In the genomic region with DNA sequence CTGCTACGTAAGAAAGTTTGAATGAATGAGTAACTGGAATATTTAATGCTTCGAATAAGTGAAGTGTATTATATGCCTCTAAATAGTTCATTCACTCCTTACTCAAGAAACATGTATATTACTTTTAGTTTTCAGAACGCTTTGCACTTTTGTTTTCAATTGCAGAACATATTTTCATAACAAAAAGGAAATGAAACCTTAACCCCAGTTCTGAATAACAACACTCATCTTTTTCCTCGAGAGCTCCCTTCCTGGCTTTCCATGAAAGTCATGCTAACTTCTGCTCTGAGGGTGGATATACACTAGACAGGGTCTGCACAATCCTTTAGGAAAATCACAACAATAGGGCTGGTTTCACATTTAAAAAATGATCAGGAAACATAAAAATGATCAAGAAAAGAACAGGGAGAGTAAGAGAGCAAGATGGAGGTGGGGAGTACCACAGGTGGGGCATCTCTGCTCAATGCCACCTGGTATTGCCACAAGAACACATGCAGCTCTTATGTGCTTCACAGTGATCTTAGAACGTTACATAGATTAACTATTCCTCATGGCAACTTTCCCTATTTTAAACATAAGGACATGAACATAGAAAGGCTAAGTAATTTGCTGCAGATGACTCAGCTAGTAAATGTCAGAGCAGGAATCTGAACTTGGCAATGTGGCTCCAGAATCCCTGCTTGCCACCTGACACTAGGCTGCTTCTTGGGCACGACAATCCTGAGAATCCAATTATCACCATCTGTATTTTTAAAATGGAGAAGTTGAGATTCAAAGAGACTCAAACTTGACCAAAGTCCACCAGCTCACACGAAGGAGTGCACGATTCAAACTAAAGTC, we compare ENCODE assay signal across 10 cellular contexts.
A peak's percentile ranks its signal among the peaks of the same experiment; 100 is the strongest.
DNase-seq lines count a peak whose midpoint lies in the region; ATAC-seq lines count a peak whose summit lies in the region.
"Had no signal": no experiment of that assay in that cellular context is flagged by ENCODE, and none has a peak within 500 bp of the region (broad histone marks: within the 10 kb centered on the region; RNA-seq: fewer than 3 reads in every experiment).

No MANE protein-coding gene starts in this region.

- H3K9me3 Mint-ChIP-seq in activated T-cell treated with anti-CD3 and anti-CD28 coated beads, Interleukin-2, amount 50 U/mL, for 24 hours = peaks cover 76% of the 10 kb centered on the region
- peaks cover 66% of the 10 kb centered on the region for H3K9me3 Mint-ChIP-seq in activated T-cell treated with anti-CD3 and anti-CD28 coated beads, Interleukin-2, amount 50 U/mL, for 4 hours
- H3K9me3 Mint-ChIP-seq in naive B cell = peaks cover 6 to 26% (median 18%) of the 10 kb centered on the region in 7 donors

- H3K36me3 Mint-ChIP-seq in activated T-cell treated with anti-CD3 and anti-CD28 coated beads, Interleukin-2, amount 50 U/mL, for 24 hours (ENCODE audit: low read depth) = peaks cover 97% of the 10 kb centered on the region
- peaks cover 78% of the 10 kb centered on the region for H3K36me3 Mint-ChIP-seq in activated T-cell treated with anti-CD3 and anti-CD28 coated beads, Interleukin-2, amount 50 U/mL, for 4 hours (ENCODE audit: insufficient read depth)
- H3K36me3 Mint-ChIP-seq in naive B cell = peaks cover 18 to 24% of the 10 kb centered on the region in 2 donors

- H3K27me3 Mint-ChIP-seq in activated T-cell treated with anti-CD3 and anti-CD28 coated beads, Interleukin-2, amount 50 U/mL, for 24 hours = no peaks in the 10 kb centered on the region
- no peaks in the 10 kb centered on the region for H3K27me3 Mint-ChIP-seq in activated T-cell treated with anti-CD3 and anti-CD28 coated beads, Interleukin-2, amount 50 U/mL, for 4 hours (ENCODE audit: low read depth)
- H3K27me3 Mint-ChIP-seq in naive B cell = no peaks in the 10 kb centered on the region

- peak overlapping the region; percentile 59 for H3K27ac Mint-ChIP-seq in activated T-cell treated with anti-CD3 and anti-CD28 coated beads, Interleukin-2, amount 50 U/mL, for 24 hours
- peak overlapping the region; percentile 2 to 95 (median 58) for H3K27ac Mint-ChIP-seq in naive B cell
- H3K27ac Mint-ChIP-seq: T-helper 1 cell treated with Interleukin-12 subunit alpha and Interleukin-12 subunit beta and Interleukin-4 antibody, amounts not matched to agents 30 μg/mL and 1 μg/mL, for 36 hours had no signal

- no peak for ATAC-seq in activated T-cell treated with anti-CD3 and anti-CD28 coated beads, Interleukin-2, amount 50 U/mL, for 4 hours
- ATAC-seq in GM21576 (IDR thresholded peaks at IDR 0.05; ENCODE audit: unreplicated experiment) = peak; percentile 66
- ATAC-seq in HG03439 (IDR thresholded peaks at IDR 0.05; ENCODE audit: unreplicated experiment) = peak; percentile 61
- ATAC-seq in naive B cell (ENCODE audit: low read depth in 2 of 2) = peak; percentile 62 to 72
- ATAC-seq in left ventricle myocardium superior = no peak

- no peak overlapping the region for H3K4me3 Mint-ChIP-seq in activated T-cell treated with anti-CD3 and anti-CD28 coated beads, Interleukin-2, amount 50 U/mL, for 24 hours
- no peak overlapping the region for H3K4me3 Mint-ChIP-seq in activated T-cell treated with anti-CD3 and anti-CD28 coated beads, Interleukin-2, amount 50 U/mL, for 4 hours
- H3K4me3 Mint-ChIP-seq in naive B cell = peak overlapping the region; percentile 47 to 83 (median 72)
- H3K4me3 Mint-ChIP-seq: T-helper 1 cell treated with Interleukin-12 subunit alpha and Interleukin-12 subunit beta and Interleukin-4 antibody, amounts not matched to agents 30 μg/mL and 1 μg/mL, for 36 hours had no signal

- intact Hi-C loops in left ventricle myocardium superior (cut with micrococcal nuclease) = no loop called here

- H3K4me1 Mint-ChIP-seq in activated T-cell treated with anti-CD3 and anti-CD28 coated beads, Interleukin-2, amount 50 U/mL, for 24 hours (ENCODE audit: low read depth) = peaks cover 30% of the 10 kb centered on the region
- peaks cover 26% of the 10 kb centered on the region for H3K4me1 Mint-ChIP-seq in activated T-cell treated with anti-CD3 and anti-CD28 coated beads, Interleukin-2, amount 50 U/mL, for 4 hours (ENCODE audit: low read depth)
- H3K4me1 Mint-ChIP-seq in naive B cell = peaks cover 53 to 68% (median 56%) of the 10 kb centered on the region in 3 donors

- DNase-seq in activated T-cell treated with anti-CD3 and anti-CD28 coated beads, Interleukin-2, amount 50 U/mL, for 24 hours = no peak
- DNase-seq in activated T-cell treated with anti-CD3 and anti-CD28 coated beads, Interleukin-2, amount 50 U/mL, for 4 hours = no peak
- DNase-seq in naive B cell = peak; percentile 13
- DNase-seq in activated effector memory CD4-positive, alpha-beta T cell treated with Interleukin-2 at 50 U/mL for 16 hours = no peak
- DNase-seq in HT-29 (ENCODE audit: low spot score) = no peak
- no peak for DNase-seq in left ventricle myocardium superior
- DNase-seq: islet precursor cell had no signal

Comparison
In these comparisons a context has a peak if more than half of its experiments do, and no peak if none do; other contexts are left out.
1. H3K4me3 Mint-ChIP-seq: peak in naive B cell (8 of 8); none in activated T-cell treated with anti-CD3 and anti-CD28 coated beads, Interleukin-2, amount 50 U/mL, for 24 hours (single experiment) and activated T-cell treated with anti-CD3 and anti-CD28 coated beads, Interleukin-2, amount 50 U/mL, for 4 hours (single experiment).
2. ATAC-seq: peak in GM21576 (single experiment), HG03439 (single experiment) and naive B cell (2 of 2); none in activated T-cell treated with anti-CD3 and anti-CD28 coated beads, Interleukin-2, amount 50 U/mL, for 4 hours (0 of 2) and left ventricle myocardium superior (single experiment).